Comparison of ENCODE assay signal across 1 cellular context in the genomic region with DNA sequence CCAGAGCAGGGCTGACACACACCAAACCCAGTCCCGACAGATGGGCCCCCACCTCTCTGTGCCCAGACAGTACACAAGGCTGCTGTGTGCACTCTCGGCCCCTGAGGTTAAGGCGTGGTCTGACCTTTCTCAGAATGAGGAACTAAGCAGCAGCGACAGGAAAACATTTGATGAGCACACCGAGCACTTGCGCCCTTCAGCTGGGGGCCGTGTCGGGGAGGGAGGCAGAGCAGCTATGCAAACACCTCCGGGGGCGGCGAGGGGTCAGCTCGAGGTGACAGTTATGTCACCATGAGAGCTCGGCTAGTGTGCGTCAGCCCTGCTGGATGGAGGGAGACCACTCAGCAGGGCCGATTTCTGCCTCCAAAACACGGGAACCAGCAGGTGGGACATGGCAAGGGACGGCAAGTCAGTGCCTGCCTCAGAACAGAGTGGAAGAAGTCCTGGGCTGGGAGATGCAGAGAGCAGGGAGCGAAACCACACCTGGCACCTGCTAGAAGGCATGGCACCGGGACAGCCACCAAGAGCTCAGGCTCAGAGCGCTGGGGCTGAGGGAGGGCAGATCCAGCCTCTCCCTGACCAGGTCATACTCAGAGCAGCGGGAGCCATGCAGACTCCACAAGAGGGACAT.
TF ChIP-seq lines count a peak whose summit lies in the region.

No MANE protein-coding gene starts in this region.

TF ChIP-seq in K562, 482 proteins besides CTCF, POLR2A, EP300 and RAD21 (continued from another document):
- TF ChIP-seq, protein P1, sequence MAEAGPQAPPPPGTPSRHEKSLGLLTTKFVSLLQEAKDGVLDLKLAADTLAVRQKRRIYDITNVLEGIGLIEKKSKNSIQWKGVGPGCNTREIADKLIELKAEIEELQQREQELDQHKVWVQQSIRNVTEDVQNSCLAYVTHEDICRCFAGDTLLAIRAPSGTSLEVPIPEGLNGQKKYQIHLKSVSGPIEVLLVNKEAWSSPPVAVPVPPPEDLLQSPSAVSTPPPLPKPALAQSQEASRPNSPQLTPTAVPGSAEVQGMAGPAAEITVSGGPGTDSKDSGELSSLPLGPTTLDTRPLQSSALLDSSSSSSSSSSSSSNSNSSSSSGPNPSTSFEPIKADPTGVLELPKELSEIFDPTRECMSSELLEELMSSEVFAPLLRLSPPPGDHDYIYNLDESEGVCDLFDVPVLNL (CRISPR knock-in tag; IDR thresholded peaks at IDR 0.05; ENCODE audit: low read depth) = no peak
- TF ChIP-seq, protein P2, sequence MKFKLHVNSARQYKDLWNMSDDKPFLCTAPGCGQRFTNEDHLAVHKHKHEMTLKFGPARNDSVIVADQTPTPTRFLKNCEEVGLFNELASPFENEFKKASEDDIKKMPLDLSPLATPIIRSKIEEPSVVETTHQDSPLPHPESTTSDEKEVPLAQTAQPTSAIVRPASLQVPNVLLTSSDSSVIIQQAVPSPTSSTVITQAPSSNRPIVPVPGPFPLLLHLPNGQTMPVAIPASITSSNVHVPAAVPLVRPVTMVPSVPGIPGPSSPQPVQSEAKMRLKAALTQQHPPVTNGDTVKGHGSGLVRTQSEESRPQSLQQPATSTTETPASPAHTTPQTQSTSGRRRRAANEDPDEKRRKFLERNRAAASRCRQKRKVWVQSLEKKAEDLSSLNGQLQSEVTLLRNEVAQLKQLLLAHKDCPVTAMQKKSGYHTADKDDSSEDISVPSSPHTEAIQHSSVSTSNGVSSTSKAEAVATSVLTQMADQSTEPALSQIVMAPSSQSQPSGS (CRISPR knock-in tag; IDR thresholded peaks at IDR 0.05) = no peak
- TF ChIP-seq BRCA1 (IDR thresholded peaks at IDR 0.05) (no peak), BRCA1 (CRISPR knock-in tag; IDR thresholded peaks at IDR 0.05) (no peak)
TF ChIP-seq in K562: peak in this region for 28.
